Comparison of ENCODE assay signal across 9 cellular contexts in the genomic region with DNA sequence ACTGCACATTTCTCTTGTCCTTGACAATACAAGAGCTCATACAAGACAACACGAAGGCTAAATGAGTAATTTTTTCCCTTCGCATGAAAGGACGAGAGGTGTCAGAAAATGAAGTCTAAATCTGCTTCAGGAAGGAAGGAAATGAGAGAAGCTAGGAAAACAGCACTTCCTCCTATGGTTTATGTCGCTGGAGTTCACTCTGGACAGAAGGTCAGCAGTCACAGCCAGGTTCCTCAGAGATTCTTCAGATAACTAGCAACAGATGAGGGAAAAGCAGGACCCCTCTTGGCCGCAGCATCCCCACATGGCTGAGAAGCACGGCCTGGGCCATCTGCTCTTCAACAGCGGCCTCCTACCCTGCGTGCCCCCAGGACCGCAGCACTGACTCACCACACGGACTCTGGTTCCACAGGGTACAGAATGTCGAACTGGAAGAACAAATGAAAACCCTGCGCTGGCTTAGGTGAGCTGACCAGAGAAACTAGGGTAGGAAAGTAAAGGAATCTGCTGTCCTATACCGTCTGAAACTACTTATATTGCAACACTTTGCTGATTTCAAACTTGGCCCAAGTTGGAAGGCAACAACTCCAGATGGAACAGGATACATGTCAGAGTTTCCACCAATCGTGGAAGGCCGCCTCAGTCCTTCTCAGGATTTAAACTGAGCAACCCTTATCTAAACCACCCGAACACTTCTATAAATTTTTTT. TPM values are rescaled to one million over a fixed set of nuclear protein-coding genes. Genes with fewer than 3 reads are reported as not detected.
DNase-seq lines count a peak whose midpoint lies in the region; ATAC-seq and TF ChIP-seq lines count a peak whose summit lies in the region.
"Had no signal": no experiment of that assay in that cellular context is flagged by ENCODE, and none has a peak within 500 bp of the region (broad histone marks: within the 10 kb centered on the region; RNA-seq: fewer than 3 reads in every experiment).

No MANE protein-coding gene starts in this region.

- no peaks in the 10 kb centered on the region for H3K9me2 ChIP-seq in HCT116 (ENCODE audit: insufficient read depth)

- H3K4me2 ChIP-seq in HCT116 (ENCODE audit: low read length) = peak overlapping the region; percentile 44

- CTCF ChIA-PET in HCT116 (lab: Charles Lee) = interaction anchor here (1.3 to 1.4 kb wide), 2 partner anchors 17 to 26 kb away, joined by 3 to 4 read pairs; a partner anchor contains a TSS

- no peak for TF ChIP-seq RAD21 in HCT116 (IDR thresholded peaks at IDR 0.05; ENCODE audit: low read depth)

- no peak overlapping the region; a peak in 1 of 4 replicates for H3K4me3 ChIP-seq in HCT116 (replicated peaks in 1 of 2; ENCODE audit: low read depth in 1 of 2, low read length in 2 of 2)
- no peak overlapping the region for H3K4me3 ChIP-seq in testis
- H3K4me3 ChIP-seq: SJSA1 had no signal

- H3K4me1 ChIP-seq in HCT116 (ENCODE audit: control insufficient read depth in 1 of 2, insufficient read depth in 2 of 2, low read length in 2 of 2) (peaks cover 67 to 87% of the 10 kb centered on the region in 2 experiments), testis (peaks cover 27% of the 10 kb centered on the region)

- H3K36me3 ChIP-seq in HCT116 (ENCODE audit: control insufficient read depth in 1 of 2, insufficient read depth in 2 of 2, low read length in 2 of 2) (no peaks in the 10 kb centered on the region; a peak in 1 of 4 replicates), testis (ENCODE audit: low read depth, missing control alignments) (no peaks in the 10 kb centered on the region)
- H3K36me3 ChIP-seq: SJSA1 had no signal

- H3K27me3 ChIP-seq in HCT116 (ENCODE audit: insufficient read depth, low read length) (no peaks in the 10 kb centered on the region), testis (no peaks in the 10 kb centered on the region)
- H3K27me3 ChIP-seq: SJSA1 had no signal

- POLR2A ChIA-PET in HCT116 (lab: Charles Lee) = interaction anchor here (0.7 to 3.2 kb wide), 3 partner anchors 22 to 35 kb away, joined by 3 to 8 read pairs (median 3); no protein-coding TSS in a partner anchor

- RAD21 ChIA-PET in HCT116 (lab: Charles Lee; ENCODE audit: low non-redundant PET in 1 of 2, low total read pairs in 2 of 2, uncharacterized antibody in 2 of 2, unreplicated experiment in 2 of 2) = no interaction called here

- H4K20me1 ChIP-seq in HCT116 (ENCODE audit: insufficient read depth) = no peaks in the 10 kb centered on the region

- peak; percentile 69 for ATAC-seq in HCT116
- ATAC-seq in left lobe of liver = peak; percentile 41
- no peak for ATAC-seq in GM21447 (IDR thresholded peaks at IDR 0.05; ENCODE audit: unreplicated experiment)

- BruUV-seq in HCT116 (replicated peaks; lab: Mats Ljungman, UMichigan) = no TSS peak

- H3K27ac ChIP-seq in HCT116 (ENCODE audit: low read depth, low read length) (peak overlapping the region; percentile 44), testis (peak overlapping the region; percentile 25 to 84)
- H3K27ac ChIP-seq: SJSA1 had no signal

- TF ChIP-seq POLR2A in HCT116 (IDR thresholded peaks at IDR 0.05; ENCODE audit: borderline replicate concordance, extremely low read depth, insufficient read depth, insufficient read length) (no peak), testis (IDR thresholded peaks at IDR 0.05) (no peak)

- peaks cover 100% of the 10 kb centered on the region for H3K79me2 ChIP-seq in HCT116 (ENCODE audit: insufficient read depth, low read length)

- DNase-seq in HCT116 (ENCODE audit: low read depth, low spot score) = no peak
- DNase-seq in brain pericyte (ENCODE audit: low read depth, low spot score) = peak; percentile 50
- DNase-seq in left lobe of liver (ENCODE audit: low spot score) = peak; percentile 55
- peak; percentile 34 for DNase-seq in testis
- no peak for DNase-seq in RPMI8226
- no peak for DNase-seq in activated naive CD4-positive, alpha-beta T cell treated with anti-CD3 and anti-CD28 coated beads, Interleukin-2, amount 50 U/mL, for 16 hours
- no peak for DNase-seq in A172 (ENCODE audit: low spot score)

- H3K9me3 ChIP-seq in HCT116 (ENCODE audit: control insufficient read depth in 1 of 2, insufficient read depth in 1 of 2, low read depth in 1 of 2, low read length in 2 of 2) (no peaks in the 10 kb centered on the region), testis (no peaks in the 10 kb centered on the region)
- H3K9me3 ChIP-seq: SJSA1 had no signal

- intact Hi-C loops in HCT116 (cut with micrococcal nuclease) (no loop called here), testis (cut with DNase I; ENCODE audit: low total_unique reads) (no loop called here)

- 33 to 40% methylated on average over 16 of the region's 16 CpGs for WGBS in testis, 2 donors

- H2AFZ ChIP-seq in HCT116 (ENCODE audit: low read depth, low read length, poor library complexity, severe bottlenecking) = no peak overlapping the region

- H3K9ac ChIP-seq in HCT116 (ENCODE audit: low read length) = peak overlapping the region; percentile 43

- TF ChIP-seq CTCF in HCT116 (IDR thresholded peaks at IDR 0.05 in 2 of 3, conservative IDR thresholded peaks at IDR 0.05 in 1 of 3; ENCODE audit: borderline replicate concordance in 1 of 3, insufficient read depth in 1 of 3, low read depth in 2 of 3, low read length in 2 of 3) (no peak), testis (IDR thresholded peaks at IDR 0.05) (no peak)

TF ChIP-seq in HCT116, 20 proteins besides CTCF, POLR2A, EP300 and RAD21:
- TF ChIP-seq, protein P1, sequence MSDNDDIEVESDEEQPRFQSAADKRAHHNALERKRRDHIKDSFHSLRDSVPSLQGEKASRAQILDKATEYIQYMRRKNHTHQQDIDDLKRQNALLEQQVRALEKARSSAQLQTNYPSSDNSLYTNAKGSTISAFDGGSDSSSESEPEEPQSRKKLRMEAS (IDR thresholded peaks at IDR 0.05) = peak; percentile 54; the same call in 1 of the 2 replicates
- TF ChIP-seq POLR2AphosphoS5 (IDR thresholded peaks at IDR 0.05; ENCODE audit: low read depth, low read length) (peak; percentile 13; the same call in 1 of the 2 replicates), TCF7L2 (IDR thresholded peaks at IDR 0.05; ENCODE audit: borderline replicate concordance, extremely low read depth, insufficient read depth, insufficient read length) (no peak)

RNA-seq across cellular contexts. Expression of a gene that starts 26.3 kb away (rescaled TPM):
- 60.3 TPM for total RNA-seq in HCT116 (2021; ENCODE audit: unreplicated experiment)
- polyA plus RNA-seq in HCT116 (2012) = 25.2 and 36.2 TPM in 2 replicates
- 11.6 TPM for total RNA-seq in left lobe of liver
- 10 to 100 TPM; 33.4 to 36.0 TPM for total RNA-seq in testis
- polyA plus RNA-seq in testis (ENCODE audit: insufficient read depth, low read depth, low replicate concordance) = 20.8 TPM
- 14.4 and 17.4 TPM in 2 replicates for total RNA-seq in A172 (2014; rRNA removed; shearing (Covaris generic))

Comparison
In these comparisons a context has a peak if more than half of its experiments do, and no peak if none do; other contexts are left out.
1. DNase-seq: peak in brain pericyte (single experiment), left lobe of liver (single experiment) and testis (single experiment); none in HCT116 (single experiment), RPMI8226 (single experiment), activated naive CD4-positive, alpha-beta T cell treated with anti-CD3 and anti-CD28 coated beads, Interleukin-2, amount 50 U/mL, for 16 hours (single experiment) and A172 (single experiment).